15 cellular contexts compared by ENCODE assay signal in genomic region chr9:129930743-129931142, GRCh38.
DNase-seq lines count a peak whose midpoint lies in the region; ATAC-seq and TF ChIP-seq lines count a peak whose summit lies in the region.
"Had no signal": no experiment of that assay in that cellular context is flagged by ENCODE, and none has a peak within 500 bp of the region (broad histone marks: within the 10 kb centered on the region; RNA-seq: fewer than 3 reads in every experiment).

No MANE protein-coding gene starts in this region.

- WGBS in upper lobe of left lung, 2 donors: 90 to 95% methylated on average over 2 of the region's 2 CpGs

- peaks cover 78% of the 10 kb centered on the region for H3K4me1 Mint-ChIP-seq in activated T-cell treated with anti-CD3 and anti-CD28 coated beads, Interleukin-2, amount 50 U/mL, for 72 hours (ENCODE audit: low read depth)
- peaks cover 31% of the 10 kb centered on the region for H3K4me1 Mint-ChIP-seq in activated T-helper 17 cell treated with anti-CD3 and anti-CD28 coated beads, Interleukin-2, amount 50 U/mL, for 72 hours
- H3K4me1 Mint-ChIP-seq in immature natural killer cell: peaks cover 57 to 62% of the 10 kb centered on the region in 2 donors

- no peaks in the 10 kb centered on the region for H3K27me3 Mint-ChIP-seq in activated T-cell treated with anti-CD3 and anti-CD28 coated beads, Interleukin-2, amount 50 U/mL, for 72 hours (ENCODE audit: low read depth)
- H3K27me3 Mint-ChIP-seq in activated T-helper 17 cell treated with anti-CD3 and anti-CD28 coated beads, Interleukin-2, amount 50 U/mL, for 72 hours: no peaks in the 10 kb centered on the region
- H3K27me3 Mint-ChIP-seq in immature natural killer cell (ENCODE audit: low read depth in 3 of 3): peaks cover 2 to 4% (median 3%) of the 10 kb centered on the region in 3 donors

- no peaks in the 10 kb centered on the region for H3K27me3 ChIP-seq in upper lobe of left lung
- H3K27me3 ChIP-seq: left lung had no signal

- ATAC-seq in activated T-cell treated with anti-CD3 and anti-CD28 coated beads, Interleukin-2, amount 50 U/mL, for 72 hours (replicated peaks in 1 of 2): no peak
- no peak for ATAC-seq in activated T-helper 17 cell treated with anti-CD3 and anti-CD28 coated beads, Interleukin-2, amount 50 U/mL, for 72 hours (replicated peaks)
- no peak for ATAC-seq in upper lobe of left lung (ENCODE audit: low FRiP score in 2 of 2)
- no peak for ATAC-seq in GM21825 (IDR thresholded peaks at IDR 0.05; ENCODE audit: unreplicated experiment)
- ATAC-seq: esophagus mucosa, left lung, SK-N-SH treated with all-trans-retinoic acid at 6 μM for 48 hours had no signal

- TF ChIP-seq CTCF in upper lobe of left lung (IDR thresholded peaks at IDR 0.05): no peak

- no peak for DNase-seq in activated T-cell treated with anti-CD3 and anti-CD28 coated beads, Interleukin-2, amount 50 U/mL, for 72 hours
- DNase-seq in activated T-cell treated with anti-CD3 and anti-CD28 coated beads, Interleukin-2, amount 50 U/mL, for 48 hours: no peak
- peak in 2 of 3 donors; percentile 31 to 39 for DNase-seq in immature natural killer cell
- no peak for DNase-seq in upper lobe of left lung
- DNase-seq in ecto neural progenitor cell (ENCODE audit: low spot score): no peak
- DNase-seq in KBM-7: no peak
- DNase-seq: activated CD4-positive, CD25-positive, alpha-beta regulatory T cell treated with anti-CD3 and anti-CD28 coated beads, Interleukin-2, amount 50 U/mL, for 72 hours; hypothalamus; left lung had no signal

- no peak overlapping the region for H3K4me3 ChIP-seq in upper lobe of left lung
- H3K4me3 ChIP-seq: left lung, thoracic aorta had no signal

- H3K4me3 Mint-ChIP-seq in activated T-cell treated with anti-CD3 and anti-CD28 coated beads, Interleukin-2, amount 50 U/mL, for 72 hours: peak overlapping the region in 1 of 2 donors; percentile 41
- peak overlapping the region; percentile 39 for H3K4me3 Mint-ChIP-seq in activated T-helper 17 cell treated with anti-CD3 and anti-CD28 coated beads, Interleukin-2, amount 50 U/mL, for 72 hours
- H3K4me3 Mint-ChIP-seq in immature natural killer cell: peak overlapping the region; percentile 27 to 58 (median 53)
- H3K4me3 Mint-ChIP-seq: neural crest cell had no signal

- TF ChIP-seq POLR2A in upper lobe of left lung (IDR thresholded peaks at IDR 0.05): no peak

- H3K36me3 Mint-ChIP-seq in activated T-cell treated with anti-CD3 and anti-CD28 coated beads, Interleukin-2, amount 50 U/mL, for 72 hours (ENCODE audit: insufficient read depth in 2 of 2): peaks cover 13 to 44% of the 10 kb centered on the region in 2 donors
- peaks cover 99% of the 10 kb centered on the region for H3K36me3 Mint-ChIP-seq in activated T-helper 17 cell treated with anti-CD3 and anti-CD28 coated beads, Interleukin-2, amount 50 U/mL, for 72 hours (ENCODE audit: low read depth)
- peaks cover 0 to 21% (median 4%) of the 10 kb centered on the region in 3 donors for H3K36me3 Mint-ChIP-seq in immature natural killer cell

- H3K9me3 ChIP-seq in upper lobe of left lung: no peaks in the 10 kb centered on the region
- H3K9me3 ChIP-seq: left lung, thoracic aorta had no signal

- no peak for TF ChIP-seq EP300 in upper lobe of left lung (IDR thresholded peaks at IDR 0.05)

- peaks cover 0 to 29% (median 18%) of the 10 kb centered on the region in 4 donors for H3K36me3 ChIP-seq in upper lobe of left lung

- H3K27ac Mint-ChIP-seq in activated T-cell treated with anti-CD3 and anti-CD28 coated beads, Interleukin-2, amount 50 U/mL, for 72 hours: peak overlapping the region; percentile 93
- H3K27ac Mint-ChIP-seq in activated T-helper 17 cell treated with anti-CD3 and anti-CD28 coated beads, Interleukin-2, amount 50 U/mL, for 72 hours: peak overlapping the region; percentile 72
- H3K27ac Mint-ChIP-seq in immature natural killer cell: peak overlapping the region; percentile 80 to 89 (median 87)

- H3K4me1 ChIP-seq in upper lobe of left lung: peaks cover 28 to 40% (median 39%) of the 10 kb centered on the region in 4 donors

- peak overlapping the region in 3 of 4 donors; percentile 4 to 51 (median 26) for H3K27ac ChIP-seq in upper lobe of left lung
- H3K27ac ChIP-seq: thoracic aorta had no signal

- in situ Hi-C loops in KBM-7 (cut with MboI; ENCODE audit: low pct_unique_long_range_greater_than_20kb, low sequenced_read_pairs): no loop called here

- H3K9me3 Mint-ChIP-seq in activated T-cell treated with anti-CD3 and anti-CD28 coated beads, Interleukin-2, amount 50 U/mL, for 72 hours: peaks cover 0 to 1% of the 10 kb centered on the region in 2 donors
- H3K9me3 Mint-ChIP-seq in activated T-helper 17 cell treated with anti-CD3 and anti-CD28 coated beads, Interleukin-2, amount 50 U/mL, for 72 hours: no peaks in the 10 kb centered on the region
- no peaks in the 10 kb centered on the region for H3K9me3 Mint-ChIP-seq in immature natural killer cell
- H3K9me3 Mint-ChIP-seq: neural crest cell had no signal

Comparison
In these comparisons a context has a peak if more than half of its experiments do, and no peak if none do; other contexts are left out.
1. DNase-seq: peak in immature natural killer cell (2 of 3); none in activated T-cell treated with anti-CD3 and anti-CD28 coated beads, Interleukin-2, amount 50 U/mL, for 72 hours (0 of 2), activated T-cell treated with anti-CD3 and anti-CD28 coated beads, Interleukin-2, amount 50 U/mL, for 48 hours (0 of 2), upper lobe of left lung (0 of 2), ecto neural progenitor cell (single experiment) and KBM-7 (single experiment).
2. Peak in every context shown above with its lines, with median percentiles within 50 percentile points of each other: H3K27ac Mint-ChIP-seq.